Comparison of ENCODE assay signal across 2 cellular contexts in genomic region chr2:196719565-196719872, GRCh38.
TF ChIP-seq lines count a peak whose summit lies in the region.

No MANE protein-coding gene starts in this region.

TF ChIP-seq in K562, 482 proteins besides CTCF, POLR2A, EP300 and RAD21 (continued from another document):
- TF ChIP-seq ZMIZ1 (IDR thresholded peaks at IDR 0.05; ENCODE audit: low read depth in 2 of 2, low read length in 2 of 2) = no peak
- no peak for TF ChIP-seq CHD2 (IDR thresholded peaks at IDR 0.05; ENCODE audit: low read depth, low read length)
- TF ChIP-seq RCOR1 (IDR thresholded peaks at IDR 0.05; ENCODE audit: borderline replicate concordance in 1 of 2, low read depth in 2 of 2, low read length in 2 of 2) = no peak
- TF ChIP-seq ZNF655 (CRISPR knock-in tag; IDR thresholded peaks at IDR 0.05) = no peak
- no peak for TF ChIP-seq RBBP5 (IDR thresholded peaks at IDR 0.05; ENCODE audit: borderline replicate concordance, insufficient read depth, low read length, poor library complexity, severe bottlenecking)
- no peak for TF ChIP-seq RHOXF2B (CRISPR knock-in tag; conservative IDR thresholded peaks at IDR 0.05)
- TF ChIP-seq ZNF311 (CRISPR knock-in tag; IDR thresholded peaks at IDR 0.05) = no peak
- TF ChIP-seq SAFB (IDR thresholded peaks at IDR 0.05; ENCODE audit: borderline replicate concordance, low read depth, low read length) = no peak
- TF ChIP-seq FUS (optimal IDR thresholded peaks at IDR 0.05; ENCODE audit: low read depth, low read length) = no peak
- TF ChIP-seq SMAD3 (CRISPR knock-in tag; conservative IDR thresholded peaks at IDR 0.05) = no peak
- no peak for TF ChIP-seq NCOR1 (IDR thresholded peaks at IDR 0.05)
- TF ChIP-seq BMI1 (IDR thresholded peaks at IDR 0.05; ENCODE audit: low read length) = no peak
- no peak for TF ChIP-seq MED1 (CRISPR knock-in tag; IDR thresholded peaks at IDR 0.05; ENCODE audit: borderline replicate concordance)

TF ChIP-seq in liver, 16 proteins besides CTCF, POLR2A, EP300 and RAD21 (continued from another document):
- no peak for TF ChIP-seq REST (IDR thresholded peaks at IDR 0.05)
- TF ChIP-seq GABPA (IDR thresholded peaks at IDR 0.05 in 1 of 2, conservative IDR thresholded peaks at IDR 0.05 in 1 of 2) = no peak
- TF ChIP-seq HNF4A (conservative IDR thresholded peaks at IDR 0.05) = no peak
- TF ChIP-seq YY1 (IDR thresholded peaks at IDR 0.05) = no peak
- no peak for TF ChIP-seq EGR1 (IDR thresholded peaks at IDR 0.05; ENCODE audit: low read depth in 2 of 2)
- TF ChIP-seq RXRA (IDR thresholded peaks at IDR 0.05) = no peak
- TF ChIP-seq MAX (IDR thresholded peaks at IDR 0.05) = no peak
